Comparison of ENCODE assay signal across 2 cellular contexts in genomic region chr1:207017615-207018559, GRCh38.
TF ChIP-seq lines count a peak whose summit lies in the region.

No MANE protein-coding gene starts in this region.

TF ChIP-seq in HepG2, 621 proteins besides CTCF, POLR2A, EP300 and RAD21:
- TF ChIP-seq ERF (CRISPR knock-in tag; IDR thresholded peaks at IDR 0.05) (no peak), ZNF772 (CRISPR knock-in tag; IDR thresholded peaks at IDR 0.05) (no peak), AFF4 (CRISPR knock-in tag; IDR thresholded peaks at IDR 0.05) (no peak), HNF4G (IDR thresholded peaks at IDR 0.05; ENCODE audit: borderline replicate concordance, low read depth, low read length) (no peak), HNF4G (CRISPR knock-in tag; IDR thresholded peaks at IDR 0.05; ENCODE audit: borderline replicate concordance, low read depth) (no peak), ZNF432 (CRISPR knock-in tag; IDR thresholded peaks at IDR 0.05; ENCODE audit: borderline replicate concordance) (no peak), ZNF276 (CRISPR knock-in tag; IDR thresholded peaks at IDR 0.05; ENCODE audit: low read depth) (no peak), PCBP2 (optimal IDR thresholded peaks at IDR 0.05; ENCODE audit: low read depth, low read length, poor library complexity, severe bottlenecking) (no peak), HOXD1 (CRISPR knock-in tag; IDR thresholded peaks at IDR 0.05) (no peak), KDM2A (CRISPR knock-in tag; IDR thresholded peaks at IDR 0.05; ENCODE audit: borderline replicate concordance, low read depth) (no peak), MNT (IDR thresholded peaks at IDR 0.05) (no peak), RFXAP (CRISPR knock-in tag; IDR thresholded peaks at IDR 0.05; ENCODE audit: borderline replicate concordance) (no peak)

TF ChIP-seq in H1, 55 proteins besides CTCF, POLR2A, EP300 and RAD21:
- TF ChIP-seq NANOG (IDR thresholded peaks at IDR 0.05; ENCODE audit: insufficient read depth, low read depth, low read length, poor library complexity, severe bottlenecking), result no peak
- no peak for TF ChIP-seq CBX8 (IDR thresholded peaks at IDR 0.05; ENCODE audit: borderline replicate concordance, low read depth, low read length)
- no peak for TF ChIP-seq HDAC6 (IDR thresholded peaks at IDR 0.05; ENCODE audit: low read depth, low read length)
- TF ChIP-seq EZH2 (IDR thresholded peaks at IDR 0.05; ENCODE audit: low read depth, low read length, severe bottlenecking), result no peak
- TF ChIP-seq GABPA (IDR thresholded peaks at IDR 0.05; ENCODE audit: borderline replicate concordance, insufficient read depth, low read length), result no peak
- no peak for TF ChIP-seq NRF1 (IDR thresholded peaks at IDR 0.05; ENCODE audit: low read depth, low read length)
- no peak for TF ChIP-seq CHD7 (IDR thresholded peaks at IDR 0.05; ENCODE audit: insufficient replicate concordance, low read length)
- TF ChIP-seq SIX5 (IDR thresholded peaks at IDR 0.05; ENCODE audit: low read depth, low read length), result no peak
- TF ChIP-seq SP1 (IDR thresholded peaks at IDR 0.05; ENCODE audit: low read depth, low read length), result no peak
- TF ChIP-seq BCL11A (IDR thresholded peaks at IDR 0.05; ENCODE audit: low read depth in 2 of 2, low read length in 2 of 2), result no peak
- TF ChIP-seq SIN3A (conservative IDR thresholded peaks at IDR 0.05 in 1 of 2, IDR thresholded peaks at IDR 0.05 in 1 of 2; ENCODE audit: low read depth in 1 of 2, low read length in 2 of 2), result no peak
- no peak for TF ChIP-seq RNF2 (IDR thresholded peaks at IDR 0.05; ENCODE audit: borderline replicate concordance, low read depth, low read length, missing control alignments, poor library complexity, severe bottlenecking)
- no peak for TF ChIP-seq CHD2 (IDR thresholded peaks at IDR 0.05; ENCODE audit: low read length)
- no peak for TF ChIP-seq SP4 (IDR thresholded peaks at IDR 0.05; ENCODE audit: low read length)
